ENCODE assay signal across 12 cellular contexts in genomic region chr4:94454405-94454804, GRCh38. TPM values are rescaled to one million over a fixed set of nuclear protein-coding genes. Genes with fewer than 3 reads are reported as not detected.
DNase-seq lines count a peak whose midpoint lies in the region; ATAC-seq, FAIRE-seq and TF ChIP-seq lines count a peak whose summit lies in the region.
"Had no signal": no experiment of that assay in that cellular context is flagged by ENCODE, and none has a peak within 500 bp of the region (broad histone marks: within the 10 kb centered on the region; RNA-seq: fewer than 3 reads in every experiment).

No MANE protein-coding gene starts in this region.

- H3K27me3 ChIP-seq in BE2C (no peaks in the 10 kb centered on the region), SJSA1 (replicated peaks) (no peaks in the 10 kb centered on the region), pancreas (no peaks in the 10 kb centered on the region)

- DNase-seq in BE2C = no peak
- peak in 1 of 2 experiments; percentile 39 for DNase-seq in SJSA1 (ENCODE audit: low read depth in 1 of 2, low spot score in 2 of 2)
- no peak for DNase-seq in pancreas
- no peak for DNase-seq in activated T-cell treated with anti-CD3 and anti-CD28 coated beads for 4 hours
- DNase-seq in GOT3 (lab: John Stamatoyannopoulos, UW) = no peak
- no peak for DNase-seq in inferior parietal cortex (ENCODE audit: extremely low spot score)
- DNase-seq: activated CD4-positive, alpha-beta T cell treated with anti-CD3 and anti-CD28 coated beads, Interleukin-2, amount 10 ng/mL, durations not matched to agents 24 days and 14 days; CD4-positive, alpha-beta memory T cell; NCI-H526 treated with DMSO at 0.1 percent for 48 hours had no signal

- peak; percentile 32 for ATAC-seq in esophagus mucosa
- ATAC-seq in pancreas = no peak
- no peak for ATAC-seq in GM21526 (IDR thresholded peaks at IDR 0.05; ENCODE audit: low FRiP score, unreplicated experiment)
- ATAC-seq: HCT116 had no signal

- H3K27ac ChIP-seq in SJSA1 (no peak overlapping the region), pancreas (peak overlapping the region; percentile 93 to 96 (median 95))

- intact Hi-C loops in pancreas (cut with DNase I) = no loop called here

- peaks cover 17% of the 10 kb centered on the region for H3K36me3 ChIP-seq in BE2C
- peaks cover 42% of the 10 kb centered on the region for H3K36me3 ChIP-seq in SJSA1
- H3K36me3 ChIP-seq in pancreas = peaks cover 0 to 6% (median 0%) of the 10 kb centered on the region in 3 donors

- peaks cover 10% of the 10 kb centered on the region for H3K4me1 ChIP-seq in BE2C
- H3K4me1 ChIP-seq in SJSA1 (replicated peaks) = peaks cover 27% of the 10 kb centered on the region
- H3K4me1 ChIP-seq in pancreas = peaks cover 19 to 35% (median 31%) of the 10 kb centered on the region in 3 donors

- no peaks in the 10 kb centered on the region for H3K9me3 ChIP-seq in BE2C
- H3K9me3 ChIP-seq in SJSA1 (replicated peaks) = no peaks in the 10 kb centered on the region
- H3K9me3 ChIP-seq in pancreas = no peaks in the 10 kb centered on the region

- WGBS in pancreas, 2 donors = 9 to 13% methylated on average over 2 of the region's 2 CpGs

- FAIRE-seq in pancreas (lab: Jason Lieb, UNC) = no peak

- no peak for TF ChIP-seq CTCF in BE2C (IDR thresholded peaks at IDR 0.05; ENCODE audit: low read depth, low read length)
- no peak for TF ChIP-seq CTCF in pancreas (IDR thresholded peaks at IDR 0.05)

- peak overlapping the region; percentile 98 for H3K4me3 ChIP-seq in BE2C (ENCODE audit: low read depth, low read length)
- H3K4me3 ChIP-seq in SJSA1 = peak overlapping the region; percentile 92
- H3K4me3 ChIP-seq in pancreas = peak overlapping the region in 2 of 4 donors; percentile 83 to 96

RNA-seq across cellular contexts. Expression of gene PDLIM5, which starts 2.7 kb away (rescaled TPM):
- 29.0 TPM for polyA plus RNA-seq in BE2C (2012; ENCODE audit: insufficient read depth, insufficient read length, low read depth)
- 84.2 and 133 TPM in 2 replicates for total RNA-seq in SJSA1 (2014; rRNA removed; shearing (Covaris generic))
- 142 TPM for total RNA-seq in esophagus mucosa
- total RNA-seq in pancreas = 10 to 100 TPM; 47.1 to 99.0 (median 53.4) TPM
- polyA plus RNA-seq in pancreas = 10 to 100 TPM; 13.2 to 18.1 TPM
